24 cellular contexts compared by ENCODE assay signal in genomic region chrX:2969021-2969420, GRCh38. TPM values are rescaled to one million over a fixed set of nuclear protein-coding genes. Genes with fewer than 3 reads are reported as not detected.
DNase-seq lines count a peak whose midpoint lies in the region; ATAC-seq and TF ChIP-seq lines count a peak whose summit lies in the region.
"Had no signal": no experiment of that assay in that cellular context is flagged by ENCODE, and none has a peak within 500 bp of the region (broad histone marks: within the 10 kb centered on the region; RNA-seq: fewer than 3 reads in every experiment).

No MANE protein-coding gene starts in this region.

- CTCF ChIA-PET in CD4-positive, alpha-beta T cell (lab: Charles Lee), result no interaction called here

- no peaks in the 10 kb centered on the region for H3K27me3 ChIP-seq in BLaER1
- no peaks in the 10 kb centered on the region for H3K27me3 ChIP-seq in CD4-positive, alpha-beta T cell (ENCODE audit: control insufficient read depth, insufficient read depth, low read length)

- peaks cover 38% of the 10 kb centered on the region for H3K4me1 ChIP-seq in BLaER1

- H3K4me1 Mint-ChIP-seq in activated naive CD8-positive, alpha-beta T cell treated with anti-CD3 and anti-CD28 coated beads, Interleukin-2, amount 10 ng/mL, durations not matched to agents 7 days and 5 days, result peaks cover 1% of the 10 kb centered on the region
- H3K4me1 Mint-ChIP-seq in activated naive CD8-positive, alpha-beta T cell treated with anti-CD3 and anti-CD28 coated beads for 36 hours, result no peaks in the 10 kb centered on the region
- H3K4me1 Mint-ChIP-seq in CD4-positive, alpha-beta T cell (ENCODE audit: low read depth), result peaks cover 6% of the 10 kb centered on the region
- H3K4me1 Mint-ChIP-seq in neural crest cell (peaks cover 51% of the 10 kb centered on the region), T-helper 17 cell (no peaks in the 10 kb centered on the region)

- no peak overlapping the region for H3K4me3 ChIP-seq in BLaER1
- H3K4me3 ChIP-seq: A549, PC-9 had no signal

- H3K27ac Mint-ChIP-seq in activated naive CD8-positive, alpha-beta T cell treated with anti-CD3 and anti-CD28 coated beads, Interleukin-2, amount 10 ng/mL, durations not matched to agents 7 days and 5 days, result no peak overlapping the region
- H3K27ac Mint-ChIP-seq in activated naive CD8-positive, alpha-beta T cell treated with anti-CD3 and anti-CD28 coated beads for 36 hours, result no peak overlapping the region
- no peak overlapping the region for H3K27ac Mint-ChIP-seq in CD4-positive, alpha-beta T cell
- H3K27ac Mint-ChIP-seq in neural crest cell (ENCODE audit: unreplicated experiment) (peak overlapping the region; percentile 93), T-helper 17 cell (no peak overlapping the region)
- H3K27ac Mint-ChIP-seq: B cell had no signal

- H3K27me3 Mint-ChIP-seq in activated naive CD8-positive, alpha-beta T cell treated with anti-CD3 and anti-CD28 coated beads, Interleukin-2, amount 10 ng/mL, durations not matched to agents 7 days and 5 days, result no peaks in the 10 kb centered on the region
- H3K27me3 Mint-ChIP-seq in activated naive CD8-positive, alpha-beta T cell treated with anti-CD3 and anti-CD28 coated beads for 36 hours, result no peaks in the 10 kb centered on the region
- H3K27me3 Mint-ChIP-seq in CD4-positive, alpha-beta T cell, result no peaks in the 10 kb centered on the region
- no peaks in the 10 kb centered on the region for H3K27me3 Mint-ChIP-seq in neural crest cell (ENCODE audit: low read depth)
- peaks cover 5% of the 10 kb centered on the region for H3K27me3 Mint-ChIP-seq in T-helper 17 cell
- H3K27me3 Mint-ChIP-seq: B cell had no signal

- H3K4me2 ChIP-seq in BLaER1, result peak overlapping the region; percentile 93
- H3K4me2 ChIP-seq: A549, PC-9 had no signal

- peak overlapping the region; percentile 68 for H3K4me3 Mint-ChIP-seq in activated naive CD8-positive, alpha-beta T cell treated with anti-CD3 and anti-CD28 coated beads, Interleukin-2, amount 10 ng/mL, durations not matched to agents 7 days and 5 days
- no peak overlapping the region for H3K4me3 Mint-ChIP-seq in activated naive CD8-positive, alpha-beta T cell treated with anti-CD3 and anti-CD28 coated beads for 36 hours
- peak overlapping the region; percentile 85 for H3K4me3 Mint-ChIP-seq in CD4-positive, alpha-beta T cell
- H3K4me3 Mint-ChIP-seq in neural crest cell (peak overlapping the region; percentile 89), T-helper 17 cell (no peak overlapping the region)

- H3K36me3 Mint-ChIP-seq in activated naive CD8-positive, alpha-beta T cell treated with anti-CD3 and anti-CD28 coated beads, Interleukin-2, amount 10 ng/mL, durations not matched to agents 7 days and 5 days, result no peaks in the 10 kb centered on the region
- no peaks in the 10 kb centered on the region for H3K36me3 Mint-ChIP-seq in activated naive CD8-positive, alpha-beta T cell treated with anti-CD3 and anti-CD28 coated beads for 36 hours
- no peaks in the 10 kb centered on the region for H3K36me3 Mint-ChIP-seq in CD4-positive, alpha-beta T cell (ENCODE audit: low read depth)
- H3K36me3 Mint-ChIP-seq in neural crest cell (ENCODE audit: low read depth) (no peaks in the 10 kb centered on the region), T-helper 17 cell (ENCODE audit: low read depth) (no peaks in the 10 kb centered on the region)
- H3K36me3 Mint-ChIP-seq: CD4-positive, alpha-beta memory T cell had no signal

- H3K27ac ChIP-seq in BLaER1, result no peak overlapping the region
- H3K27ac ChIP-seq in CD4-positive, alpha-beta T cell (ENCODE audit: low read depth, low read length), result no peak overlapping the region
- H3K27ac ChIP-seq: A549, PC-9 had no signal

- intact Hi-C loops in CD4-positive, alpha-beta T cell (cut with DNase I, micrococcal nuclease), result no loop called here

- no peak for TF ChIP-seq CTCF in CD4-positive, alpha-beta T cell (IDR thresholded peaks at IDR 0.05)
- no peak for TF ChIP-seq CTCF in neural crest cell (conservative IDR thresholded peaks at IDR 0.05)

- H3K36me3 ChIP-seq in BLaER1, result no peaks in the 10 kb centered on the region

- no peak overlapping the region for H3K9ac ChIP-seq in BLaER1

- H4K20me1 ChIP-seq in BLaER1, result no peaks in the 10 kb centered on the region

- DNase-seq in activated naive CD8-positive, alpha-beta T cell treated with anti-CD3 and anti-CD28 coated beads, Interleukin-2, amount 10 ng/mL, durations not matched to agents 7 days and 5 days, result no peak
- no peak for DNase-seq in activated naive CD8-positive, alpha-beta T cell treated with anti-CD3 and anti-CD28 coated beads for 36 hours
- no peak for DNase-seq in CD4-positive, alpha-beta T cell
- DNase-seq in neural crest cell (ENCODE audit: low read depth, low spot score) (no peak), T-helper 17 cell (no peak), SIG-M5 (lab: John Stamatoyannopoulos, UW) (no peak)
- DNase-seq: Calu3; CD4-positive, alpha-beta memory T cell; DMS153; H7; Karpas-422; MV-4-11; NCI-H1105 treated with DMSO at 0.1 percent for 48 hours; NCI-H2029 treated with DMSO at 0.1 percent for 48 hours; NCI-H226; NCI-H510A treated with DMSO at 0.1 percent for 48 hours; NCI-H748 treated with DMSO at 0.1 percent for 48 hours; PC-9; RPMI8226 had no signal

- no peak for ATAC-seq in activated naive CD8-positive, alpha-beta T cell treated with anti-CD3 and anti-CD28 coated beads, Interleukin-2, amount 10 ng/mL, durations not matched to agents 7 days and 5 days (ENCODE audit: low read depth)
- ATAC-seq in CD4-positive, alpha-beta T cell (ENCODE audit: poor library complexity), result no peak
- no peak for ATAC-seq in T-helper 17 cell
- ATAC-seq: A549 had no signal

- no peaks in the 10 kb centered on the region for H3K9me3 Mint-ChIP-seq in activated naive CD8-positive, alpha-beta T cell treated with anti-CD3 and anti-CD28 coated beads, Interleukin-2, amount 10 ng/mL, durations not matched to agents 7 days and 5 days
- no peaks in the 10 kb centered on the region for H3K9me3 Mint-ChIP-seq in activated naive CD8-positive, alpha-beta T cell treated with anti-CD3 and anti-CD28 coated beads for 36 hours
- no peaks in the 10 kb centered on the region for H3K9me3 Mint-ChIP-seq in CD4-positive, alpha-beta T cell
- no peaks in the 10 kb centered on the region for H3K9me3 Mint-ChIP-seq in neural crest cell

- POLR2A ChIA-PET in activated naive CD8-positive, alpha-beta T cell treated with anti-CD3 and anti-CD28 coated beads, Interleukin-2, amount 10 ng/mL, durations not matched to agents 7 days and 5 days (lab: Charles Lee), result no interaction called here
- POLR2A ChIA-PET in CD4-positive, alpha-beta T cell (lab: Charles Lee), result no interaction called here

- H3K9me3 ChIP-seq in BLaER1 (peaks cover 14% of the 10 kb centered on the region), T-helper 17 cell (ENCODE audit: control insufficient read depth, low read length, poor library complexity, severe bottlenecking) (no peaks in the 10 kb centered on the region)
- H3K9me3 ChIP-seq in CD4-positive, alpha-beta T cell (ENCODE audit: control insufficient read depth, low read length), result no peaks in the 10 kb centered on the region
- H3K9me3 ChIP-seq: A549 had no signal

RNA-seq across cellular contexts. Expression of gene ARSH, which starts 37.3 kb away (rescaled TPM):
- total RNA-seq in activated naive CD8-positive, alpha-beta T cell treated with anti-CD3 and anti-CD28 coated beads, Interleukin-2, amount 10 ng/mL, durations not matched to agents 7 days and 5 days, result not detected
- total RNA-seq in activated naive CD8-positive, alpha-beta T cell treated with anti-CD3 and anti-CD28 coated beads for 36 hours, result not detected
- total RNA-seq in CD4-positive, alpha-beta T cell, result not detected
- total RNA-seq in neural crest cell, result not detected in 2 replicates
- total RNA-seq in T-helper 17 cell, result not detected
- total RNA-seq: B cell; Calu3; CD4-positive, alpha-beta memory T cell; G401; H7; M059J; PC-9 had no signal

RNA-seq across cellular contexts. Expression of gene ARSD, which starts 39.9 kb away (rescaled TPM):
- 1 to 10 TPM; 3.6 to 4.2 TPM for total RNA-seq in activated naive CD8-positive, alpha-beta T cell treated with anti-CD3 and anti-CD28 coated beads, Interleukin-2, amount 10 ng/mL, durations not matched to agents 7 days and 5 days
- 1 to 10 TPM; 1.5 TPM for total RNA-seq in activated naive CD8-positive, alpha-beta T cell treated with anti-CD3 and anti-CD28 coated beads for 36 hours
- 1 to 10 TPM in 1 of 2 experiments, under 1 TPM in 1; 0.44 to 1.2 TPM for total RNA-seq in CD4-positive, alpha-beta T cell
- 8.8 and 11.2 TPM in 2 replicates for total RNA-seq in neural crest cell
- 1 to 10 TPM; 2.2 to 3.6 TPM for total RNA-seq in T-helper 17 cell
- total RNA-seq: G401 had no signal

Comparison
In these comparisons a context has a peak if more than half of its experiments do, and no peak if none do; other contexts are left out.
1. H3K4me3 Mint-ChIP-seq: peak in activated naive CD8-positive, alpha-beta T cell treated with anti-CD3 and anti-CD28 coated beads, Interleukin-2, amount 10 ng/mL, durations not matched to agents 7 days and 5 days (single experiment), CD4-positive, alpha-beta T cell (single experiment) and neural crest cell (single experiment); none in activated naive CD8-positive, alpha-beta T cell treated with anti-CD3 and anti-CD28 coated beads for 36 hours (single experiment) and T-helper 17 cell (single experiment).